Comparison of ENCODE assay signal across 1 cellular context in the genomic region with DNA sequence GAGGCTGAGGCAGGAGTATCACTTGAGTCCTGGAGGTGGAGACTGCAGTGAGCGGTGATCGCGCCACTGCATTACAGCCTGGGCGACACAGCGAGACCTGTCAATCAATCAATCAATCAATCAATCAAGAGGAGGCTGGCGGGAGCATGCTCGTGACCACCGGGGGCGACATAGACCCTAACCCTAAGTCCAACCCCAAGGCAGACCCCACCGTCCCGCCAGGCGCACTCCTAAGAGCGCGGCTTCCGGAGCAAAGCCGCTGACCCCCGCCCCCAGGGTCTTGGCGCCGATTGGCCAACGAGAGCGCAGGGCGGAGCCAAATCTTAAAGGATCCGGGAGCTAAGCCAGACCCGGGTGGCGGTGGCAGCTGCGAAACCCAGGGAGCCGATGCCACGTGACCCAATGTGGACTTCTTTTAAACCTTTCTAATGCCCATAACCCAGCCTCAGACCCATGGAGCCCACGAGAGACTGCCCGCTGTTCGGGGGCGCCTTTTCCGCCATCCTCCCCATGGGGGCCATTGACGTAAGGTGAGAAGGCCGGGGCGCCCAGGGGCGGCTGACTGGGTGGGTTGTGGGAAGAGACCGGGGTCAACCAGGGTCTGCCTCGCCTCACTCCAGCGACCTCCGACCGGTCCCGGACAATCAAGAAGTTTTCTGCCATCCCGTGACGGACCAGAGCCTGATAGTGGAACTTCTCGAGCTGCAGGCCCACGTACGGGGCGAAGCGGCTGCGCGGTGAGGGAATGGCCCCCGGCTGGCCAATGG.
TF ChIP-seq lines count a peak whose summit lies in the region.

Gene RANGRF, plus strand, starts transcription at position 335 of the 767 bp plus-strand sequence. Its CDS starts 119 bp downstream, at position 454.

TF ChIP-seq in HepG2, 621 proteins besides CTCF, POLR2A, EP300 and RAD21 (continued from another document and continues in another):
- TF ChIP-seq ZBTB26 (CRISPR knock-in tag; IDR thresholded peaks at IDR 0.05; ENCODE audit: borderline replicate concordance): no peak
- TF ChIP-seq, protein P1, sequence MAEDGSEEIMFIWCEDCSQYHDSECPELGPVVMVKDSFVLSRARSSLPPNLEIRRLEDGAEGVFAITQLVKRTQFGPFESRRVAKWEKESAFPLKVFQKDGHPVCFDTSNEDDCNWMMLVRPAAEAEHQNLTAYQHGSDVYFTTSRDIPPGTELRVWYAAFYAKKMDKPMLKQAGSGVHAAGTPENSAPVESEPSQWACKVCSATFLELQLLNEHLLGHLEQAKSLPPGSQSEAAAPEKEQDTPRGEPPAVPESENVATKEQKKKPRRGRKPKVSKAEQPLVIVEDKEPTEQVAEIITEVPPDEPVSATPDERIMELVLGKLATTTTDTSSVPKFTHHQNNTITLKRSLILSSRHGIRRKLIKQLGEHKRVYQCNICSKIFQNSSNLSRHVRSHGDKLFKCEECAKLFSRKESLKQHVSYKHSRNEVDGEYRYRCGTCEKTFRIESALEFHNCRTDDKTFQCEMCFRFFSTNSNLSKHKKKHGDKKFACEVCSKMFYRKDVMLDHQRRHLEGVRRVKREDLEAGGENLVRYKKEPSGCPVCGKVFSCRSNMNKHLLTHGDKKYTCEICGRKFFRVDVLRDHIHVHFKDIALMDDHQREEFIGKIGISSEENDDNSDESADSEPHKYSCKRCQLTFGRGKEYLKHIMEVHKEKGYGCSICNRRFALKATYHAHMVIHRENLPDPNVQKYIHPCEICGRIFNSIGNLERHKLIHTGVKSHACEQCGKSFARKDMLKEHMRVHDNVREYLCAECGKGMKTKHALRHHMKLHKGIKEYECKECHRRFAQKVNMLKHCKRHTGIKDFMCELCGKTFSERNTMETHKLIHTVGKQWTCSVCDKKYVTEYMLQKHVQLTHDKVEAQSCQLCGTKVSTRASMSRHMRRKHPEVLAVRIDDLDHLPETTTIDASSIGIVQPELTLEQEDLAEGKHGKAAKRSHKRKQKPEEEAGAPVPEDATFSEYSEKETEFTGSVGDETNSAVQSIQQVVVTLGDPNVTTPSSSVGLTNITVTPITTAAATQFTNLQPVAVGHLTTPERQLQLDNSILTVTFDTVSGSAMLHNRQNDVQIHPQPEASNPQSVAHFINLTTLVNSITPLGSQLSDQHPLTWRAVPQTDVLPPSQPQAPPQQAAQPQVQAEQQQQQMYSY (CRISPR knock-in tag; IDR thresholded peaks at IDR 0.05): no peak
- no peak for TF ChIP-seq ZC3H4 (CRISPR knock-in tag; IDR thresholded peaks at IDR 0.05; ENCODE audit: borderline replicate concordance)
- TF ChIP-seq, protein P2, sequence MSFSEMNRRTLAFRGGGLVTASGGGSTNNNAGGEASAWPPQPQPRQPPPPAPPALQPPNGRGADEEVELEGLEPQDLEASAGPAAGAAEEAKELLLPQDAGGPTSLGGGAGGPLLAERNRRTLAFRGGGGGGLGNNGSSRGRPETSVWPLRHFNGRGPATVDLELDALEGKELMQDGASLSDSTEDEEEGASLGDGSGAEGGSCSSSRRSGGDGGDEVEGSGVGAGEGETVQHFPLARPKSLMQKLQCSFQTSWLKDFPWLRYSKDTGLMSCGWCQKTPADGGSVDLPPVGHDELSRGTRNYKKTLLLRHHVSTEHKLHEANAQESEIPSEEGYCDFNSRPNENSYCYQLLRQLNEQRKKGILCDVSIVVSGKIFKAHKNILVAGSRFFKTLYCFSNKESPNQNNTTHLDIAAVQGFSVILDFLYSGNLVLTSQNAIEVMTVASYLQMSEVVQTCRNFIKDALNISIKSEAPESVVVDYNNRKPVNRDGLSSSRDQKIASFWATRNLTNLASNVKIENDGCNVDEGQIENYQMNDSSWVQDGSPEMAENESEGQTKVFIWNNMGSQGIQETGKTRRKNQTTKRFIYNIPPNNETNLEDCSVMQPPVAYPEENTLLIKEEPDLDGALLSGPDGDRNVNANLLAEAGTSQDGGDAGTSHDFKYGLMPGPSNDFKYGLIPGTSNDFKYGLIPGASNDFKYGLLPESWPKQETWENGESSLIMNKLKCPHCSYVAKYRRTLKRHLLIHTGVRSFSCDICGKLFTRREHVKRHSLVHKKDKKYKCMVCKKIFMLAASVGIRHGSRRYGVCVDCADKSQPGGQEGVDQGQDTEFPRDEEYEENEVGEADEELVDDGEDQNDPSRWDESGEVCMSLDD (CRISPR knock-in tag; IDR thresholded peaks at IDR 0.05; ENCODE audit: borderline replicate concordance): 0 out of 2 replicates have a peak, but pooled peaks have one; percentile 3
- TF ChIP-seq RFXAP (CRISPR knock-in tag; IDR thresholded peaks at IDR 0.05; ENCODE audit: borderline replicate concordance): no peak; the same call in 1 of the 2 replicates
- TF ChIP-seq PAXIP1 (CRISPR knock-in tag; conservative IDR thresholded peaks at IDR 0.05): peak; percentile 44; the same call in 1 of the 2 replicates
- no peak for TF ChIP-seq MAFF (IDR thresholded peaks at IDR 0.05; ENCODE audit: low read depth, low read length)
- TF ChIP-seq ZNF691 (CRISPR knock-in tag; IDR thresholded peaks at IDR 0.05; ENCODE audit: borderline replicate concordance, low read depth): 0 out of 2 replicates have a peak, but pooled peaks have one; percentile 34
- TF ChIP-seq ZNF253 (CRISPR knock-in tag; IDR thresholded peaks at IDR 0.05; ENCODE audit: borderline replicate concordance): no peak
- TF ChIP-seq ZNF10 (CRISPR knock-in tag; IDR thresholded peaks at IDR 0.05; ENCODE audit: borderline replicate concordance, low read depth): no peak
- TF ChIP-seq TAF1 (CRISPR knock-in tag; IDR thresholded peaks at IDR 0.05): peak; percentile 44; the same call in 1 of the 2 replicates
- no peak for TF ChIP-seq THYN1 (CRISPR knock-in tag; IDR thresholded peaks at IDR 0.05; ENCODE audit: borderline replicate concordance, low read depth)
- no peak for TF ChIP-seq E2F5 (CRISPR knock-in tag; conservative IDR thresholded peaks at IDR 0.05)
- TF ChIP-seq GATAD2A (CRISPR knock-in tag; IDR thresholded peaks at IDR 0.05): 0 out of 2 replicates have a peak, but pooled peaks have one; percentile 14
- no peak for TF ChIP-seq SNAPC2 (CRISPR knock-in tag; IDR thresholded peaks at IDR 0.05)
- no peak for TF ChIP-seq SSRP1 (CRISPR knock-in tag; IDR thresholded peaks at IDR 0.05)
- TF ChIP-seq ZNF576 (CRISPR knock-in tag; IDR thresholded peaks at IDR 0.05): no peak
- TF ChIP-seq NFE2L1 (CRISPR knock-in tag; IDR thresholded peaks at IDR 0.05; ENCODE audit: borderline replicate concordance): no peak
- TF ChIP-seq RFX3 (CRISPR knock-in tag; IDR thresholded peaks at IDR 0.05): no peak
- TF ChIP-seq ZNF367 (CRISPR knock-in tag; IDR thresholded peaks at IDR 0.05; ENCODE audit: borderline replicate concordance): no peak
- TF ChIP-seq, protein P3, sequence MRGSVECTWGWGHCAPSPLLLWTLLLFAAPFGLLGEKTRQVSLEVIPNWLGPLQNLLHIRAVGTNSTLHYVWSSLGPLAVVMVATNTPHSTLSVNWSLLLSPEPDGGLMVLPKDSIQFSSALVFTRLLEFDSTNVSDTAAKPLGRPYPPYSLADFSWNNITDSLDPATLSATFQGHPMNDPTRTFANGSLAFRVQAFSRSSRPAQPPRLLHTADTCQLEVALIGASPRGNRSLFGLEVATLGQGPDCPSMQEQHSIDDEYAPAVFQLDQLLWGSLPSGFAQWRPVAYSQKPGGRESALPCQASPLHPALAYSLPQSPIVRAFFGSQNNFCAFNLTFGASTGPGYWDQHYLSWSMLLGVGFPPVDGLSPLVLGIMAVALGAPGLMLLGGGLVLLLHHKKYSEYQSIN (CRISPR knock-in tag; IDR thresholded peaks at IDR 0.05; ENCODE audit: borderline replicate concordance): no peak
- no peak for TF ChIP-seq CENPT (CRISPR knock-in tag; IDR thresholded peaks at IDR 0.05; ENCODE audit: low read depth)
- no peak for TF ChIP-seq ZNF724P (CRISPR knock-in tag; IDR thresholded peaks at IDR 0.05; ENCODE audit: borderline replicate concordance)
- no peak for TF ChIP-seq HHEX (CRISPR knock-in tag; IDR thresholded peaks at IDR 0.05)
- TF ChIP-seq, protein P4, sequence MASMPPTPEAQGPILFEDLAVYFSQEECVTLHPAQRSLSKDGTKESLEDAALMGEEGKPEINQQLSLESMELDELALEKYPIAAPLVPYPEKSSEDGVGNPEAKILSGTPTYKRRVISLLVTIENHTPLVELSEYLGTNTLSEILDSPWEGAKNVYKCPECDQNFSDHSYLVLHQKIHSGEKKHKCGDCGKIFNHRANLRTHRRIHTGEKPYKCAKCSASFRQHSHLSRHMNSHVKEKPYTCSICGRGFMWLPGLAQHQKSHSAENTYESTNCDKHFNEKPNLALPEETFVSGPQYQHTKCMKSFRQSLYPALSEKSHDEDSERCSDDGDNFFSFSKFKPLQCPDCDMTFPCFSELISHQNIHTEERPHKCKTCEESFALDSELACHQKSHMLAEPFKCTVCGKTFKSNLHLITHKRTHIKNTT (CRISPR knock-in tag; IDR thresholded peaks at IDR 0.05): no peak
- peak; percentile 32 for TF ChIP-seq KLF6 (CRISPR knock-in tag; IDR thresholded peaks at IDR 0.05)
- no peak for TF ChIP-seq BRCA1 (CRISPR knock-in tag; IDR thresholded peaks at IDR 0.05)
- TF ChIP-seq DPF2 (CRISPR knock-in tag; IDR thresholded peaks at IDR 0.05; ENCODE audit: borderline replicate concordance, low read depth): no peak
- TF ChIP-seq HNRNPH1 (optimal IDR thresholded peaks at IDR 0.05; ENCODE audit: low read depth, low read length): no peak
- no peak for TF ChIP-seq ZNF20 (CRISPR knock-in tag; IDR thresholded peaks at IDR 0.05)
- TF ChIP-seq ZNF761 (CRISPR knock-in tag; conservative IDR thresholded peaks at IDR 0.05): peak; percentile 90; the same call in 1 of the 2 replicates
- peak; percentile 13; the same call in 1 of the 2 replicates for TF ChIP-seq HDAC2 (CRISPR knock-in tag; IDR thresholded peaks at IDR 0.05)
- no peak for TF ChIP-seq PAF1 (CRISPR knock-in tag; IDR thresholded peaks at IDR 0.05)
- no peak for TF ChIP-seq REXO4 (CRISPR knock-in tag; IDR thresholded peaks at IDR 0.05; ENCODE audit: borderline replicate concordance)
- no peak for TF ChIP-seq HNRNPK (IDR thresholded peaks at IDR 0.05; ENCODE audit: low read depth, low read length, poor library complexity, severe bottlenecking)
- TF ChIP-seq HIVEP1 (CRISPR knock-in tag; IDR thresholded peaks at IDR 0.05): no peak
- no peak for TF ChIP-seq ZNF225 (CRISPR knock-in tag; IDR thresholded peaks at IDR 0.05)
- no peak for TF ChIP-seq RCOR2 (CRISPR knock-in tag; IDR thresholded peaks at IDR 0.05)
- peak; percentile 79 for TF ChIP-seq SALL1 (CRISPR knock-in tag; IDR thresholded peaks at IDR 0.05)
- TF ChIP-seq, protein P5, sequence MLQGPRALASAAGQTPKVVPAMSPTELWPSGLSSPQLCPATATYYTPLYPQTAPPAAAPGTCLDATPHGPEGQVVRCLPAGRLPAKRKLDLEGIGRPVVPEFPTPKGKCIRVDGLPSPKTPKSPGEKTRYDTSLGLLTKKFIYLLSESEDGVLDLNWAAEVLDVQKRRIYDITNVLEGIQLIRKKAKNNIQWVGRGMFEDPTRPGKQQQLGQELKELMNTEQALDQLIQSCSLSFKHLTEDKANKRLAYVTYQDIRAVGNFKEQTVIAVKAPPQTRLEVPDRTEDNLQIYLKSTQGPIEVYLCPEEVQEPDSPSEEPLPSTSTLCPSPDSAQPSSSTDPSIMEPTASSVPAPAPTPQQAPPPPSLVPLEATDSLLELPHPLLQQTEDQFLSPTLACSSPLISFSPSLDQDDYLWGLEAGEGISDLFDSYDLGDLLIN (CRISPR knock-in tag; IDR thresholded peaks at IDR 0.05; ENCODE audit: borderline replicate concordance): no peak
- no peak for TF ChIP-seq ZNF746 (CRISPR knock-in tag; IDR thresholded peaks at IDR 0.05)
- TF ChIP-seq ZNF136 (CRISPR knock-in tag; IDR thresholded peaks at IDR 0.05; ENCODE audit: low read depth): no peak
- no peak for TF ChIP-seq TAF15 (IDR thresholded peaks at IDR 0.05; ENCODE audit: low read depth, low read length, poor library complexity, severe bottlenecking)
- TF ChIP-seq ASH2L (IDR thresholded peaks at IDR 0.05; ENCODE audit: insufficient read length, low read depth, low read length): peak; percentile 39
- peak; percentile 12 for TF ChIP-seq RARA (CRISPR knock-in tag; IDR thresholded peaks at IDR 0.05)
